In genomic region chr4:4855293-4856070, GRCh38 we compare ENCODE assay signal across 14 cellular contexts. TPM values are rescaled to one million over a fixed set of nuclear protein-coding genes. Genes with fewer than 3 reads are reported as not detected.
DNase-seq lines count a peak whose midpoint lies in the region; ATAC-seq and TF ChIP-seq lines count a peak whose summit lies in the region.
"Had no signal": no experiment of that assay in that cellular context is flagged by ENCODE, and none has a peak within 500 bp of the region (broad histone marks: within the 10 kb centered on the region; RNA-seq: fewer than 3 reads in every experiment).

No MANE protein-coding gene starts in this region.

- no peak for DNase-seq in CD14-positive monocyte (ENCODE audit: low spot score)
- no peak for DNase-seq in CD8-positive, alpha-beta T cell
- peak; percentile 30 for DNase-seq in activated naive CD8-positive, alpha-beta T cell treated with anti-CD3 and anti-CD28 coated beads, Interleukin-2, amount 10 ng/mL, durations not matched to agents 7 days and 5 days
- no peak for DNase-seq in mesothelial cell of epicardium (ENCODE audit: low spot score in 2 of 2, unreplicated experiment in 2 of 2)
- no peak for DNase-seq in HCEC 1CT
- DNase-seq in T1000 (lab: John Stamatoyannopoulos, UW), result no peak
- DNase-seq in kidney tubule cell (ENCODE audit: low spot score), result no peak
- DNase-seq: activated CD8-positive, alpha-beta memory T cell treated with anti-CD3 and anti-CD28 coated beads, Interleukin-2, amount 50 U/mL, for 48 hours; foreskin melanocyte; kidney glomerular epithelial cell; NK-92 treated with Interleukin-12 subunit alpha and Interleukin-12 subunit beta, amount 100 ng/mL, for 24 hours; stimulated activated CD4-positive, alpha-beta T cell treated with anti-CD3 and anti-CD28 coated beads, Interleukin-2, amount 100 ng/mL, for 24 hours had no signal

- H3K4me1 Mint-ChIP-seq in CD14-positive monocyte (peaks cover 39% of the 10 kb centered on the region), mesothelial cell of epicardium (peaks cover 62% of the 10 kb centered on the region)
- H3K4me1 Mint-ChIP-seq in CD8-positive, alpha-beta T cell (ENCODE audit: low read depth), result peaks cover 41% of the 10 kb centered on the region
- H3K4me1 Mint-ChIP-seq in activated naive CD8-positive, alpha-beta T cell treated with anti-CD3 and anti-CD28 coated beads, Interleukin-2, amount 10 ng/mL, durations not matched to agents 7 days and 5 days, result peaks cover 23% of the 10 kb centered on the region

- H3K36me3 ChIP-seq in CD8-positive, alpha-beta T cell (ENCODE audit: insufficient read depth, low read length), result no peaks in the 10 kb centered on the region
- H3K36me3 ChIP-seq: ovary had no signal

- no peaks in the 10 kb centered on the region for H3K9me3 ChIP-seq in CD8-positive, alpha-beta T cell (ENCODE audit: low read length)
- H3K9me3 ChIP-seq: ovary had no signal

- CTCF ChIA-PET in CD8-positive, alpha-beta T cell (lab: Charles Lee), result no interaction called here

- no peak overlapping the region for H3K4me3 ChIP-seq in CD8-positive, alpha-beta T cell (ENCODE audit: low read depth, low read length)

- intact Hi-C loops in CD14-positive monocyte (cut with micrococcal nuclease), result no loop called here
- intact Hi-C loops in CD8-positive, alpha-beta T cell (cut with DNase I, micrococcal nuclease), result no loop called here

- no peak for TF ChIP-seq CTCF in CD14-positive monocyte (IDR thresholded peaks at IDR 0.05)
- no peak for TF ChIP-seq CTCF in CD8-positive, alpha-beta T cell (IDR thresholded peaks at IDR 0.05)
- TF ChIP-seq CTCF in mesothelial cell of epicardium (IDR thresholded peaks at IDR 0.05; ENCODE audit: unreplicated experiment), result no peak

- H3K27ac Mint-ChIP-seq in CD14-positive monocyte (peak overlapping the region in 2 of 7 donors; percentile 6 to 75), mesothelial cell of epicardium (peak overlapping the region; percentile 99)
- H3K27ac Mint-ChIP-seq in CD8-positive, alpha-beta T cell, result no peak overlapping the region
- H3K27ac Mint-ChIP-seq in activated naive CD8-positive, alpha-beta T cell treated with anti-CD3 and anti-CD28 coated beads, Interleukin-2, amount 10 ng/mL, durations not matched to agents 7 days and 5 days, result peak overlapping the region; percentile 13
- H3K27ac Mint-ChIP-seq: stimulated activated naive CD8-positive, alpha-beta T cell treated with anti-CD3 and anti-CD28 coated beads, Interleukin-15, Interleukin-2, amounts not matched to agents 100 ng/mL and 50 ng/mL, for 24 hours had no signal

- ATAC-seq in CD8-positive, alpha-beta T cell, result no peak
- no peak for ATAC-seq in activated naive CD8-positive, alpha-beta T cell treated with anti-CD3 and anti-CD28 coated beads, Interleukin-2, amount 10 ng/mL, durations not matched to agents 7 days and 5 days (ENCODE audit: low read depth)

- no peak overlapping the region for H3K27ac ChIP-seq in CD8-positive, alpha-beta T cell (ENCODE audit: low read depth, low read length)
- H3K27ac ChIP-seq: ovary had no signal

- POLR2A ChIA-PET in CD8-positive, alpha-beta T cell (lab: Charles Lee), result no interaction called here
- POLR2A ChIA-PET in activated naive CD8-positive, alpha-beta T cell treated with anti-CD3 and anti-CD28 coated beads, Interleukin-2, amount 10 ng/mL, durations not matched to agents 7 days and 5 days (lab: Charles Lee), result no interaction called here

- H3K36me3 Mint-ChIP-seq in CD14-positive monocyte (peaks cover 9 to 20% of the 10 kb centered on the region in 2 donors), mesothelial cell of epicardium (no peaks in the 10 kb centered on the region)
- no peaks in the 10 kb centered on the region for H3K36me3 Mint-ChIP-seq in CD8-positive, alpha-beta T cell
- peaks cover 2% of the 10 kb centered on the region for H3K36me3 Mint-ChIP-seq in activated naive CD8-positive, alpha-beta T cell treated with anti-CD3 and anti-CD28 coated beads, Interleukin-2, amount 10 ng/mL, durations not matched to agents 7 days and 5 days

- H3K4me1 ChIP-seq in CD8-positive, alpha-beta T cell (ENCODE audit: insufficient read depth, low read length), result peaks cover 46% of the 10 kb centered on the region

- H3K4me3 Mint-ChIP-seq in CD14-positive monocyte (peak overlapping the region; percentile 32 to 87), mesothelial cell of epicardium (peak overlapping the region; percentile 75)
- peak overlapping the region; percentile 18 for H3K4me3 Mint-ChIP-seq in CD8-positive, alpha-beta T cell
- H3K4me3 Mint-ChIP-seq in activated naive CD8-positive, alpha-beta T cell treated with anti-CD3 and anti-CD28 coated beads, Interleukin-2, amount 10 ng/mL, durations not matched to agents 7 days and 5 days, result peak overlapping the region; percentile 35

- H3K9me3 Mint-ChIP-seq in CD14-positive monocyte, result peaks cover 10 to 50% (median 35%) of the 10 kb centered on the region in 7 donors
- no peaks in the 10 kb centered on the region for H3K9me3 Mint-ChIP-seq in CD8-positive, alpha-beta T cell
- H3K9me3 Mint-ChIP-seq in activated naive CD8-positive, alpha-beta T cell treated with anti-CD3 and anti-CD28 coated beads, Interleukin-2, amount 10 ng/mL, durations not matched to agents 7 days and 5 days, result peaks cover 2% of the 10 kb centered on the region
- no peaks in the 10 kb centered on the region for H3K9me3 Mint-ChIP-seq in mesothelial cell of epicardium
- H3K9me3 Mint-ChIP-seq: stimulated activated naive CD8-positive, alpha-beta T cell treated with anti-CD3 and anti-CD28 coated beads, Interleukin-15, Interleukin-2, amounts not matched to agents 100 ng/mL and 50 ng/mL, for 24 hours had no signal

- H3K27me3 ChIP-seq in CD8-positive, alpha-beta T cell (ENCODE audit: insufficient read depth, low read length), result peaks cover 43% of the 10 kb centered on the region
- H3K27me3 ChIP-seq: ovary had no signal

- H3K27me3 Mint-ChIP-seq in CD14-positive monocyte (ENCODE audit: low read depth in 3 of 3) (peaks cover 82 to 96% (median 85%) of the 10 kb centered on the region in 3 donors), mesothelial cell of epicardium (ENCODE audit: low read depth) (peaks cover 8% of the 10 kb centered on the region)
- H3K27me3 Mint-ChIP-seq in CD8-positive, alpha-beta T cell (ENCODE audit: low read depth), result peaks cover 72% of the 10 kb centered on the region
- H3K27me3 Mint-ChIP-seq in activated naive CD8-positive, alpha-beta T cell treated with anti-CD3 and anti-CD28 coated beads, Interleukin-2, amount 10 ng/mL, durations not matched to agents 7 days and 5 days, result peaks cover 78% of the 10 kb centered on the region

RNA-seq across cellular contexts. Expression of gene MSX1, which starts 4.0 kb away (rescaled TPM):
- polyA plus RNA-seq in CD14-positive monocyte, result not detected
- total RNA-seq in CD8-positive, alpha-beta T cell, result not detected
- not detected for total RNA-seq in activated naive CD8-positive, alpha-beta T cell treated with anti-CD3 and anti-CD28 coated beads, Interleukin-2, amount 10 ng/mL, durations not matched to agents 7 days and 5 days
- 44.9 to 50.3 TPM (median 46.0 TPM) in 3 replicates for total RNA-seq in mesothelial cell of epicardium

Comparison
In these comparisons a context has a peak if more than half of its experiments do, and no peak if none do; other contexts are left out.
1. H3K4me3 Mint-ChIP-seq: peak in every context shown above with its lines; median percentile 75 in mesothelial cell of epicardium; 60 in CD14-positive monocyte; 35 in activated naive CD8-positive, alpha-beta T cell treated with anti-CD3 and anti-CD28 coated beads, Interleukin-2, amount 10 ng/mL, durations not matched to agents 7 days and 5 days; 18 in CD8-positive, alpha-beta T cell.
2. RNA of gene MSX1, which starts 4.0 kb away (total RNA-seq): 44.9 to 50.3 TPM in mesothelial cell of epicardium; not detected in CD8-positive, alpha-beta T cell and not detected in activated naive CD8-positive, alpha-beta T cell treated with anti-CD3 and anti-CD28 coated beads, Interleukin-2, amount 10 ng/mL, durations not matched to agents 7 days and 5 days; every median in the first group is over 10 times any median in the second.